In the genomic region with DNA sequence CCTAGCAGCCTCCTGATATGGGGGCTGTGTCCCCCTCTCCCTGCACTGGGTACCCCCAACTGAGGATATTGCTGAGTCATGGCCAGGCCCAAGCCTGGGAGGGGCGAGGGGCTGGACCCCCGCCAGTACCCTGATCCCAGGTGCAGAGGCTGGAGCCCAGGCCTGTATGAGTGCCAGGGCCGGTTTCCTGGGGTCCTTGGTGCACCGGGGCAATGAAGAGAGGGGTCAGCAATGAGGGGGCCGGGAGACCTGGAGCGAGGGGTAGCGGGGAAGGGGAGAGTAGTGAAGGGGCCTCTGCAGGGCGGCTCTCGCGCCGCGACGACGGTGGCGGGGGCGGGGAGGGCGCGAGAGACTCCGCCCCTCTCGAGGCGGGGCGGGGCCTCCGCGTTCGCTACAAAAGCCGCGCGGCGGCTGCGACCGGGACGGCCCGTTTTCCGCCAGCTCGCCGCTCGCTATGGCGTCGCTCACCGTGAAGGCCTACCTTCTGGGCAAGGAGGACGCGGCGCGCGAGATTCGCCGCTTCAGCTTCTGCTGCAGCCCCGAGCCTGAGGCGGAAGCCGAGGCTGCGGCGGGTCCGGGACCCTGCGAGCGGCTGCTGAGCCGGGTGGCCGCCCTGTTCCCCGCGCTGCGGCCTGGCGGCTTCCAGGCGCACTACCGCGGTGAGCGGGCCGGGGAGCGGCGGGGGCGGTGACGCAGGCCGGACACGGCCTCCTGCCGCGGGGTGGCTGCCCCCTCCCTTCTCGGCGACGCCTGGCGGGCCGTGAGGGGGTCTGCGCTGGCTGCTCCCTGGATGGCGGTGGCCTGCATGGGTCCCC, we compare ENCODE assay signal across 1 cellular context.
TF ChIP-seq lines count a peak whose summit lies in the region.

A gene (plus strand): TSS at position 423 of the 815 bp plus-strand sequence. CDS start 32 bp downstream, at position 455.

TF ChIP-seq in WTC11, 78 proteins besides CTCF, POLR2A, EP300 and RAD21 (continued from another document and continues in another):
- TF ChIP-seq, protein P1, sequence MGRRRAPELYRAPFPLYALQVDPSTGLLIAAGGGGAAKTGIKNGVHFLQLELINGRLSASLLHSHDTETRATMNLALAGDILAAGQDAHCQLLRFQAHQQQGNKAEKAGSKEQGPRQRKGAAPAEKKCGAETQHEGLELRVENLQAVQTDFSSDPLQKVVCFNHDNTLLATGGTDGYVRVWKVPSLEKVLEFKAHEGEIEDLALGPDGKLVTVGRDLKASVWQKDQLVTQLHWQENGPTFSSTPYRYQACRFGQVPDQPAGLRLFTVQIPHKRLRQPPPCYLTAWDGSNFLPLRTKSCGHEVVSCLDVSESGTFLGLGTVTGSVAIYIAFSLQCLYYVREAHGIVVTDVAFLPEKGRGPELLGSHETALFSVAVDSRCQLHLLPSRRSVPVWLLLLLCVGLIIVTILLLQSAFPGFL (CRISPR knock-in tag; IDR thresholded peaks at IDR 0.05; ENCODE audit: borderline replicate concordance): 0 out of 2 replicates have a peak, but pooled peaks have one; percentile 59
- TF ChIP-seq MYBL2 (CRISPR knock-in tag; IDR thresholded peaks at IDR 0.05) (no peak), CBFB (CRISPR knock-in tag; IDR thresholded peaks at IDR 0.05; ENCODE audit: low read depth) (0 out of 2 replicates have a peak, but pooled peaks have one; percentile 67), CREM (CRISPR knock-in tag; IDR thresholded peaks at IDR 0.05) (peak; percentile 36; the same call in 1 of the 2 replicates), FOXJ3 (CRISPR knock-in tag; IDR thresholded peaks at IDR 0.05; ENCODE audit: borderline replicate concordance) (no peak), FOXK1 (CRISPR knock-in tag; IDR thresholded peaks at IDR 0.05) (peak; percentile 55; the same call in 1 of the 2 replicates), ZNF219 (CRISPR knock-in tag; IDR thresholded peaks at IDR 0.05; ENCODE audit: borderline replicate concordance) (no peak), GRHL2 (CRISPR knock-in tag; IDR thresholded peaks at IDR 0.05; ENCODE audit: insufficient replicate concordance, severe bottlenecking) (no peak), ZNF671 (CRISPR knock-in tag; IDR thresholded peaks at IDR 0.05) (no peak), KAT7 (CRISPR knock-in tag; IDR thresholded peaks at IDR 0.05; ENCODE audit: borderline replicate concordance) (peak; percentile 94; the same call in 1 of the 2 replicates), NFE2L1 (CRISPR knock-in tag; IDR thresholded peaks at IDR 0.05) (peak; percentile 97), ZNF317 (CRISPR knock-in tag; IDR thresholded peaks at IDR 0.05; ENCODE audit: borderline replicate concordance, low read depth) (no peak), ETV6 (CRISPR knock-in tag; IDR thresholded peaks at IDR 0.05) (no peak; the same call in 1 of the 2 replicates), TEAD1 (CRISPR knock-in tag; IDR thresholded peaks at IDR 0.05) (peak; percentile 28; the same call in 1 of the 2 replicates), TEAD4 (CRISPR knock-in tag; IDR thresholded peaks at IDR 0.05) (no peak), ATF1 (CRISPR knock-in tag; IDR thresholded peaks at IDR 0.05) (peak; percentile 17; the same call in 1 of the 2 replicates), ZBTB21 (CRISPR knock-in tag; IDR thresholded peaks at IDR 0.05; ENCODE audit: borderline replicate concordance) (0 out of 2 replicates have a peak, but pooled peaks have one; percentile 62)
- TF ChIP-seq, protein P2, sequence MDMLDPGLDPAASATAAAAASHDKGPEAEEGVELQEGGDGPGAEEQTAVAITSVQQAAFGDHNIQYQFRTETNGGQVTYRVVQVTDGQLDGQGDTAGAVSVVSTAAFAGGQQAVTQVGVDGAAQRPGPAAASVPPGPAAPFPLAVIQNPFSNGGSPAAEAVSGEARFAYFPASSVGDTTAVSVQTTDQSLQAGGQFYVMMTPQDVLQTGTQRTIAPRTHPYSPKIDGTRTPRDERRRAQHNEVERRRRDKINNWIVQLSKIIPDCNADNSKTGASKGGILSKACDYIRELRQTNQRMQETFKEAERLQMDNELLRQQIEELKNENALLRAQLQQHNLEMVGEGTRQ (CRISPR knock-in tag; IDR thresholded peaks at IDR 0.05): no peak; the same call in 1 of the 2 replicates
- TF ChIP-seq, protein P3, sequence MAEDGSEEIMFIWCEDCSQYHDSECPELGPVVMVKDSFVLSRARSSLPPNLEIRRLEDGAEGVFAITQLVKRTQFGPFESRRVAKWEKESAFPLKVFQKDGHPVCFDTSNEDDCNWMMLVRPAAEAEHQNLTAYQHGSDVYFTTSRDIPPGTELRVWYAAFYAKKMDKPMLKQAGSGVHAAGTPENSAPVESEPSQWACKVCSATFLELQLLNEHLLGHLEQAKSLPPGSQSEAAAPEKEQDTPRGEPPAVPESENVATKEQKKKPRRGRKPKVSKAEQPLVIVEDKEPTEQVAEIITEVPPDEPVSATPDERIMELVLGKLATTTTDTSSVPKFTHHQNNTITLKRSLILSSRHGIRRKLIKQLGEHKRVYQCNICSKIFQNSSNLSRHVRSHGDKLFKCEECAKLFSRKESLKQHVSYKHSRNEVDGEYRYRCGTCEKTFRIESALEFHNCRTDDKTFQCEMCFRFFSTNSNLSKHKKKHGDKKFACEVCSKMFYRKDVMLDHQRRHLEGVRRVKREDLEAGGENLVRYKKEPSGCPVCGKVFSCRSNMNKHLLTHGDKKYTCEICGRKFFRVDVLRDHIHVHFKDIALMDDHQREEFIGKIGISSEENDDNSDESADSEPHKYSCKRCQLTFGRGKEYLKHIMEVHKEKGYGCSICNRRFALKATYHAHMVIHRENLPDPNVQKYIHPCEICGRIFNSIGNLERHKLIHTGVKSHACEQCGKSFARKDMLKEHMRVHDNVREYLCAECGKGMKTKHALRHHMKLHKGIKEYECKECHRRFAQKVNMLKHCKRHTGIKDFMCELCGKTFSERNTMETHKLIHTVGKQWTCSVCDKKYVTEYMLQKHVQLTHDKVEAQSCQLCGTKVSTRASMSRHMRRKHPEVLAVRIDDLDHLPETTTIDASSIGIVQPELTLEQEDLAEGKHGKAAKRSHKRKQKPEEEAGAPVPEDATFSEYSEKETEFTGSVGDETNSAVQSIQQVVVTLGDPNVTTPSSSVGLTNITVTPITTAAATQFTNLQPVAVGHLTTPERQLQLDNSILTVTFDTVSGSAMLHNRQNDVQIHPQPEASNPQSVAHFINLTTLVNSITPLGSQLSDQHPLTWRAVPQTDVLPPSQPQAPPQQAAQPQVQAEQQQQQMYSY (CRISPR knock-in tag; IDR thresholded peaks at IDR 0.05): no peak
- TF ChIP-seq, protein P4, sequence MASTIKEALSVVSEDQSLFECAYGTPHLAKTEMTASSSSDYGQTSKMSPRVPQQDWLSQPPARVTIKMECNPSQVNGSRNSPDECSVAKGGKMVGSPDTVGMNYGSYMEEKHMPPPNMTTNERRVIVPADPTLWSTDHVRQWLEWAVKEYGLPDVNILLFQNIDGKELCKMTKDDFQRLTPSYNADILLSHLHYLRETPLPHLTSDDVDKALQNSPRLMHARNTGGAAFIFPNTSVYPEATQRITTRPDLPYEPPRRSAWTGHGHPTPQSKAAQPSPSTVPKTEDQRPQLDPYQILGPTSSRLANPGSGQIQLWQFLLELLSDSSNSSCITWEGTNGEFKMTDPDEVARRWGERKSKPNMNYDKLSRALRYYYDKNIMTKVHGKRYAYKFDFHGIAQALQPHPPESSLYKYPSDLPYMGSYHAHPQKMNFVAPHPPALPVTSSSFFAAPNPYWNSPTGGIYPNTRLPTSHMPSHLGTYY (CRISPR knock-in tag; IDR thresholded peaks at IDR 0.05): no peak
- TF ChIP-seq, protein P5, sequence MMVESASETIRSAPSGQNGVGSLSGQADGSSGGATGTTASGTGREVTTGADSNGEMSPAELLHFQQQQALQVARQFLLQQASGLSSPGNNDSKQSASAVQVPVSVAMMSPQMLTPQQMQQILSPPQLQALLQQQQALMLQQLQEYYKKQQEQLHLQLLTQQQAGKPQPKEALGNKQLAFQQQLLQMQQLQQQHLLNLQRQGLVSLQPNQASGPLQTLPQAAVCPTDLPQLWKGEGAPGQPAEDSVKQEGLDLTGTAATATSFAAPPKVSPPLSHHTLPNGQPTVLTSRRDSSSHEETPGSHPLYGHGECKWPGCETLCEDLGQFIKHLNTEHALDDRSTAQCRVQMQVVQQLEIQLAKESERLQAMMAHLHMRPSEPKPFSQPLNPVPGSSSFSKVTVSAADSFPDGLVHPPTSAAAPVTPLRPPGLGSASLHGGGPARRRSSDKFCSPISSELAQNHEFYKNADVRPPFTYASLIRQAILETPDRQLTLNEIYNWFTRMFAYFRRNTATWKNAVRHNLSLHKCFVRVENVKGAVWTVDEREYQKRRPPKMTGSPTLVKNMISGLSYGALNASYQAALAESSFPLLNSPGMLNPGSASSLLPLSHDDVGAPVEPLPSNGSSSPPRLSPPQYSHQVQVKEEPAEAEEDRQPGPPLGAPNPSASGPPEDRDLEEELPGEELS (CRISPR knock-in tag; IDR thresholded peaks at IDR 0.05): peak; percentile 52
- TF ChIP-seq, protein P6, sequence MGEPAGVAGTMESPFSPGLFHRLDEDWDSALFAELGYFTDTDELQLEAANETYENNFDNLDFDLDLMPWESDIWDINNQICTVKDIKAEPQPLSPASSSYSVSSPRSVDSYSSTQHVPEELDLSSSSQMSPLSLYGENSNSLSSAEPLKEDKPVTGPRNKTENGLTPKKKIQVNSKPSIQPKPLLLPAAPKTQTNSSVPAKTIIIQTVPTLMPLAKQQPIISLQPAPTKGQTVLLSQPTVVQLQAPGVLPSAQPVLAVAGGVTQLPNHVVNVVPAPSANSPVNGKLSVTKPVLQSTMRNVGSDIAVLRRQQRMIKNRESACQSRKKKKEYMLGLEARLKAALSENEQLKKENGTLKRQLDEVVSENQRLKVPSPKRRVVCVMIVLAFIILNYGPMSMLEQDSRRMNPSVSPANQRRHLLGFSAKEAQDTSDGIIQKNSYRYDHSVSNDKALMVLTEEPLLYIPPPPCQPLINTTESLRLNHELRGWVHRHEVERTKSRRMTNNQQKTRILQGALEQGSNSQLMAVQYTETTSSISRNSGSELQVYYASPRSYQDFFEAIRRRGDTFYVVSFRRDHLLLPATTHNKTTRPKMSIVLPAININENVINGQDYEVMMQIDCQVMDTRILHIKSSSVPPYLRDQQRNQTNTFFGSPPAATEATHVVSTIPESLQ (CRISPR knock-in tag; IDR thresholded peaks at IDR 0.05): no peak
- TF ChIP-seq, protein P7, sequence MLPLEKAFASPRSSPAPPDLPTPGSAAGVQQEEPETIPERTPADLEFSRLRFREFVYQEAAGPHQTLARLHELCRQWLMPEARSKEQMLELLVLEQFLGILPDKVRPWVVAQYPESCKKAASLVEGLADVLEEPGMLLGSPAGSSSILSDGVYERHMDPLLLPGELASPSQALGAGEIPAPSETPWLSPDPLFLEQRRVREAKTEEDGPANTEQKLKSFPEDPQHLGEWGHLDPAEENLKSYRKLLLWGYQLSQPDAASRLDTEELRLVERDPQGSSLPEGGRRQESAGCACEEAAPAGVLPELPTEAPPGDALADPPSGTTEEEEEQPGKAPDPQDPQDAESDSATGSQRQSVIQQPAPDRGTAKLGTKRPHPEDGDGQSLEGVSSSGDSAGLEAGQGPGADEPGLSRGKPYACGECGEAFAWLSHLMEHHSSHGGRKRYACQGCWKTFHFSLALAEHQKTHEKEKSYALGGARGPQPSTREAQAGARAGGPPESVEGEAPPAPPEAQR (CRISPR knock-in tag; IDR thresholded peaks at IDR 0.05): no peak
- TF ChIP-seq, protein P8, sequence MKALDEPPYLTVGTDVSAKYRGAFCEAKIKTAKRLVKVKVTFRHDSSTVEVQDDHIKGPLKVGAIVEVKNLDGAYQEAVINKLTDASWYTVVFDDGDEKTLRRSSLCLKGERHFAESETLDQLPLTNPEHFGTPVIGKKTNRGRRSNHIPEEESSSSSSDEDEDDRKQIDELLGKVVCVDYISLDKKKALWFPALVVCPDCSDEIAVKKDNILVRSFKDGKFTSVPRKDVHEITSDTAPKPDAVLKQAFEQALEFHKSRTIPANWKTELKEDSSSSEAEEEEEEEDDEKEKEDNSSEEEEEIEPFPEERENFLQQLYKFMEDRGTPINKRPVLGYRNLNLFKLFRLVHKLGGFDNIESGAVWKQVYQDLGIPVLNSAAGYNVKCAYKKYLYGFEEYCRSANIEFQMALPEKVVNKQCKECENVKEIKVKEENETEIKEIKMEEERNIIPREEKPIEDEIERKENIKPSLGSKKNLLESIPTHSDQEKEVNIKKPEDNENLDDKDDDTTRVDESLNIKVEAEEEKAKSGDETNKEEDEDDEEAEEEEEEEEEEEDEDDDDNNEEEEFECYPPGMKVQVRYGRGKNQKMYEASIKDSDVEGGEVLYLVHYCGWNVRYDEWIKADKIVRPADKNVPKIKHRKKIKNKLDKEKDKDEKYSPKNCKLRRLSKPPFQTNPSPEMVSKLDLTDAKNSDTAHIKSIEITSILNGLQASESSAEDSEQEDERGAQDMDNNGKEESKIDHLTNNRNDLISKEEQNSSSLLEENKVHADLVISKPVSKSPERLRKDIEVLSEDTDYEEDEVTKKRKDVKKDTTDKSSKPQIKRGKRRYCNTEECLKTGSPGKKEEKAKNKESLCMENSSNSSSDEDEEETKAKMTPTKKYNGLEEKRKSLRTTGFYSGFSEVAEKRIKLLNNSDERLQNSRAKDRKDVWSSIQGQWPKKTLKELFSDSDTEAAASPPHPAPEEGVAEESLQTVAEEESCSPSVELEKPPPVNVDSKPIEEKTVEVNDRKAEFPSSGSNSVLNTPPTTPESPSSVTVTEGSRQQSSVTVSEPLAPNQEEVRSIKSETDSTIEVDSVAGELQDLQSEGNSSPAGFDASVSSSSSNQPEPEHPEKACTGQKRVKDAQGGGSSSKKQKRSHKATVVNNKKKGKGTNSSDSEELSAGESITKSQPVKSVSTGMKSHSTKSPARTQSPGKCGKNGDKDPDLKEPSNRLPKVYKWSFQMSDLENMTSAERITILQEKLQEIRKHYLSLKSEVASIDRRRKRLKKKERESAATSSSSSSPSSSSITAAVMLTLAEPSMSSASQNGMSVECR (CRISPR knock-in tag; IDR thresholded peaks at IDR 0.05; ENCODE audit: borderline replicate concordance): peak; percentile 90; the same call in 1 of the 2 replicates
- TF ChIP-seq, protein P9, sequence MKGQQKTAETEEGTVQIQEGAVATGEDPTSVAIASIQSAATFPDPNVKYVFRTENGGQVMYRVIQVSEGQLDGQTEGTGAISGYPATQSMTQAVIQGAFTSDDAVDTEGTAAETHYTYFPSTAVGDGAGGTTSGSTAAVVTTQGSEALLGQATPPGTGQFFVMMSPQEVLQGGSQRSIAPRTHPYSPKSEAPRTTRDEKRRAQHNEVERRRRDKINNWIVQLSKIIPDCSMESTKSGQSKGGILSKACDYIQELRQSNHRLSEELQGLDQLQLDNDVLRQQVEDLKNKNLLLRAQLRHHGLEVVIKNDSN (CRISPR knock-in tag; IDR thresholded peaks at IDR 0.05): peak; percentile 51; the same call in 1 of the 2 replicates
- TF ChIP-seq, protein P10, sequence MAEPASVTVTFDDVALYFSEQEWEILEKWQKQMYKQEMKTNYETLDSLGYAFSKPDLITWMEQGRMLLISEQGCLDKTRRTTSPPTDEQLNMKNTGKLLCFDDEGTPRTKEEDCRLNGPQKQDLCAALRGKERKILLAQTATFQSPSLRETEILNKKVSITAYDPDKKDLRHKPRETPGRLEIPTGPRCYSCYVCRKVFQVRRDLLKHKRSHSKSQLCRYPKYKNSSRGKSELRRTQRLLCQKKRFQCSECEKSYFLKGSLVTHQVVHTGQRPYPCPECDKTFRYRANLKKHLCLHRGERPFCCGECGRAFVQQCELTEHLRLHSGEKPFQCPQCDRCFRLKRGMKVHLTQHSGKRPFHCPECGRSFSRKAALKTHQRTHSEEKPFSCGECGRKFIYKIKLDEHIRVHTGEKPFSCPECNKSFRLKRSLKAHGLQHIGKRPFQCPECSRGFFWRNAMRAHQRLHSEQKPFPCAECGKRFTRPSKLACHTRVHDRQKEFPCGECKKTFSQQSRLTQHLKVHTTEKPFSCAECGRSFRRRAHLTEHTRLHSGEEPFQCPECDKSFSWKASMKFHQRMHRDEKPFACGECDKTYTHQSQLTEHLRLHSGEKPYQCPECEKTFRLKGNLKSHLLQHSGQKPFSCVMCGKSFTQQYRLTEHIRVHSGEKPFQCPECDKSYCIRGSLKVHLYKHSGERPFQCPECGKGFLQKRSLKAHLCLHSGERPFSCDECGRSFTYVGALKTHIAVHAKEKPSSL (CRISPR knock-in tag; conservative IDR thresholded peaks at IDR 0.05): no peak
